Comparison of ENCODE assay signal across 20 cellular contexts in the genomic region with DNA sequence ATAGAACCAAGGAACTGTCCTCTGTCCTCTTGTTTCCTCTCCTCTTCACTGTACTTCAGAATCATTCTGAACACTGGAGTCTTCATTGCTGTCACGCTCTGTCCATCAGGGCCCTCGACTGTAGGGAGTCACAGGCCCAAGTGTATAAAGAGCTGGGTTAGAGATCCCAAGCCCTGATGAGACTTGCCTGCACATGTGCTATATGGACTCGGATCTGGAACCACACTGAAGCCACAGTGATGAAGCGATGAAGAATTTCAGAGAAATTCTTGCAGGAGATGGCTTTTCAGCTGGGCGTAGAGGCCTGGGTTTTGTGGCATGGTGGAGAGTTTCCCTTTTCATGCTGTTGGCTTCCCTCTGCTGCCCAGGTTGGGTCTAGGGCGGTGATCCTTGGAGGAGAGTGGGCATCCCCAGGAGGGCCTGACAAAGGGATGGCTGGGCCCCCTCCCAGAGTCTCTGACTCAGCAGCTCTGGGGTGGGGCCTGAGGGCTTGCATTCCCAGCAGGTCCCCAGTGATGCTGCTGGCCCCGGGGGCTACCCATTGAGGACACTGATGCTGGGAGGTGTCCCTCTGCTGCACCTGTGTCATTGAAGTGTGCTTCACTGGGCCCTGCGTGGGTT. TPM values are rescaled to one million over a fixed set of nuclear protein-coding genes. Genes with fewer than 3 reads are reported as not detected.
A peak's percentile ranks its signal among the peaks of the same experiment; 100 is the strongest.
DNase-seq lines count a peak whose midpoint lies in the region; ATAC-seq and TF ChIP-seq lines count a peak whose summit lies in the region.
"Had no signal": no experiment of that assay in that cellular context is flagged by ENCODE, and none has a peak within 500 bp of the region (broad histone marks: within the 10 kb centered on the region; RNA-seq: fewer than 3 reads in every experiment).

No MANE protein-coding gene starts in this region.

- H3K4ac ChIP-seq in neuronal stem cell (ENCODE audit: low read length) = no peak overlapping the region

- no peak overlapping the region for H2BK15ac ChIP-seq in neuronal stem cell (ENCODE audit: low read length)

- WGBS in neuronal stem cell (ENCODE audit: extremely low coverage in 2 of 2, insufficient read length in 2 of 2, insufficient replicate concordance in 1 of 2), 2 donors = no CpG with 5 or more reads among the region's 8 CpGs
- WGBS in heart right ventricle, 2 donors = 91 to 95% methylated on average over 8 of the region's 8 CpGs

- TF ChIP-seq CTCF in GM23338 (conservative IDR thresholded peaks at IDR 0.05; ENCODE audit: low read depth in 2 of 2) = no peak
- no peak for TF ChIP-seq CTCF in epithelial cell of esophagus (IDR thresholded peaks at IDR 0.05; ENCODE audit: insufficient read depth, low read depth, low read length, missing control alignments)
- no peak for TF ChIP-seq CTCF in heart right ventricle (IDR thresholded peaks at IDR 0.05)

- no peaks in the 10 kb centered on the region for H4K20me1 ChIP-seq in GM23338 (replicated peaks; ENCODE audit: insufficient read depth)

- H3K18ac ChIP-seq in neuronal stem cell (ENCODE audit: low read length) = peak overlapping the region; percentile 80

- no peak overlapping the region for H4K91ac ChIP-seq in neuronal stem cell (ENCODE audit: low read depth, low read length, poor library complexity)

- H4K8ac ChIP-seq in neuronal stem cell (ENCODE audit: low read depth, low read length) = no peak overlapping the region

- H2BK12ac ChIP-seq in neuronal stem cell (ENCODE audit: low read length) = no peak overlapping the region

- peaks cover 12% of the 10 kb centered on the region for H3K27me3 Mint-ChIP-seq in GM23338 (ENCODE audit: insufficient read depth, low read depth, poor library complexity)
- H3K27me3 Mint-ChIP-seq: B cell had no signal

- H2AFZ ChIP-seq in GM23338 (0 out of 2 replicates have a peak overlapping the region, but pooled peaks have one; percentile 7), neuronal stem cell (ENCODE audit: low read length) (no peak overlapping the region)

- no peaks in the 10 kb centered on the region for H3K9me3 ChIP-seq in neuronal stem cell (replicated peaks in 1 of 2; ENCODE audit: control insufficient read depth in 2 of 2, insufficient read depth in 1 of 2, low read depth in 1 of 2, low read length in 2 of 2)
- no peaks in the 10 kb centered on the region for H3K9me3 ChIP-seq in heart right ventricle
- H3K9me3 ChIP-seq: HAP-1 had no signal

- 0 out of 2 replicates have a peak, but pooled peaks cover 4% of the 10 kb centered on the region for H3F3A ChIP-seq in GM23338 (replicated peaks; ENCODE audit: low read depth)

- H3K4me2 ChIP-seq in GM23338 (no peak overlapping the region), neuronal stem cell (ENCODE audit: insufficient read depth, low read length, poor library complexity, severe bottlenecking) (no peak overlapping the region)

- H2BK120ac ChIP-seq in neuronal stem cell (ENCODE audit: low read depth, low read length) = no peak overlapping the region

- no peak overlapping the region for H3K14ac ChIP-seq in neuronal stem cell (ENCODE audit: low read length)

- ATAC-seq in GM23338 = peak; percentile 88
- ATAC-seq in heart right ventricle = no peak
- ATAC-seq: Right ventricle myocardium inferior had no signal

- H3K4me1 ChIP-seq in GM23338 (ENCODE audit: insufficient read depth) = peaks cover 11% of the 10 kb centered on the region
- peaks cover 0 to 2% of the 10 kb centered on the region in 2 donors for H3K4me1 ChIP-seq in neuronal stem cell (ENCODE audit: control insufficient read depth in 2 of 2, insufficient read depth in 1 of 2, low read depth in 1 of 2, low read length in 2 of 2)
- H3K4me1 ChIP-seq in heart right ventricle = no peaks in the 10 kb centered on the region

- H2BK5ac ChIP-seq in neuronal stem cell (ENCODE audit: low read length) = no peak overlapping the region

- H3K79me2 ChIP-seq in GM23338 (replicated peaks; ENCODE audit: insufficient read depth) = no peaks in the 10 kb centered on the region

- H3K27ac Mint-ChIP-seq in GM23338 = peak overlapping the region; percentile 18; the same call in 1 of the 2 replicates
- H3K27ac Mint-ChIP-seq: B cell; CD4-positive, CD25-positive, alpha-beta regulatory T cell had no signal

- no peak overlapping the region for H3K4me3 Mint-ChIP-seq in GM23338
- H3K4me3 Mint-ChIP-seq: B cell; CD4-positive, CD25-positive, alpha-beta regulatory T cell had no signal

- H3K27me3 ChIP-seq in GM23338 (ENCODE audit: insufficient read depth) = no peaks in the 10 kb centered on the region
- no peaks in the 10 kb centered on the region for H3K27me3 ChIP-seq in neuronal stem cell (ENCODE audit: control insufficient read depth in 3 of 3, insufficient read depth in 3 of 3, low read depth in 1 of 3, low read length in 3 of 3)
- no peaks in the 10 kb centered on the region for H3K27me3 ChIP-seq in heart right ventricle

- no peak overlapping the region for H3K9ac ChIP-seq in neuronal stem cell (ENCODE audit: low read depth, low read length, poor library complexity)

- no peaks in the 10 kb centered on the region for H3K79me1 ChIP-seq in neuronal stem cell (ENCODE audit: low read depth, low read length)

- H3K4me3 ChIP-seq in GM23338 (no peak overlapping the region), epithelial cell of esophagus (ENCODE audit: low read length) (no peak overlapping the region), neuronal stem cell (ENCODE audit: low read length in 2 of 2) (no peak overlapping the region), heart right ventricle (no peak overlapping the region)
- H3K4me3 ChIP-seq: HAP-1, SK-N-MC had no signal

- no peak overlapping the region for H2AK5ac ChIP-seq in neuronal stem cell (ENCODE audit: low read depth, low read length)

- no peak for DNase-seq in GM23338 (ENCODE audit: low spot score)
- peak; percentile 24 for DNase-seq in NCI-H69 (lab: John Stamatoyannopoulos, UW)
- DNase-seq in epithelial cell of esophagus (ENCODE audit: low read depth) = peak; percentile 66
- DNase-seq in neuronal stem cell (ENCODE audit: low spot score) = no peak
- DNase-seq in NCI-H2107 (lab: John Stamatoyannopoulos, UW) = no peak
- no peak for DNase-seq in heart right ventricle
- DNase-seq in GF-D8 (lab: John Stamatoyannopoulos, UW) = no peak
- DNase-seq: CD4-positive, CD25-positive, alpha-beta regulatory T cell; KG1; NCI-H1436; NCI-H2029; NCI-H2171 treated with DMSO at 0.1 percent for 48 hours; NCI-H446 treated with DMSO at 0.1 percent for 48 hours; NCI-H82; T-helper 1 cell had no signal

- H3K36me3 Mint-ChIP-seq in GM23338 (ENCODE audit: low read depth) = no peaks in the 10 kb centered on the region
- H3K36me3 Mint-ChIP-seq: CD4-positive, CD25-positive, alpha-beta regulatory T cell had no signal

- H3K27ac ChIP-seq in GM23338 (ENCODE audit: low read depth) = peak overlapping the region; percentile 20; the same call in 1 of the 2 replicates
- no peak overlapping the region for H3K27ac ChIP-seq in neuronal stem cell (replicated peaks; ENCODE audit: low read length)
- H3K27ac ChIP-seq in heart right ventricle = no peak overlapping the region
- H3K27ac ChIP-seq: SK-N-MC had no signal

- H3K9me3 Mint-ChIP-seq in GM23338 = no peaks in the 10 kb centered on the region
- H3K9me3 Mint-ChIP-seq: CD4-positive, CD25-positive, alpha-beta regulatory T cell had no signal

- H3K4me1 Mint-ChIP-seq in GM23338 = peaks cover 4% of the 10 kb centered on the region
- H3K4me1 Mint-ChIP-seq: B cell had no signal

- intact Hi-C loops in heart right ventricle (cut with DNase I) = loop anchor here in 1 of 10 donors (10.0 kb wide), 1 partner anchor 75 kb away; no protein-coding TSS in a partner anchor

- H3K9me2 ChIP-seq in GM23338 (ENCODE audit: insufficient read depth) = no peaks in the 10 kb centered on the region

- H3K23ac ChIP-seq in neuronal stem cell (ENCODE audit: low read depth, low read length, poor library complexity) = no peak overlapping the region

- no peaks in the 10 kb centered on the region for H3K36me3 ChIP-seq in GM23338 (ENCODE audit: insufficient read depth)
- H3K36me3 ChIP-seq in neuronal stem cell (replicated peaks in 1 of 2; ENCODE audit: control insufficient read depth in 2 of 2, insufficient read depth in 2 of 2, low read length in 2 of 2) = no peaks in the 10 kb centered on the region
- no peaks in the 10 kb centered on the region for H3K36me3 ChIP-seq in heart right ventricle
- H3K36me3 ChIP-seq: HAP-1 had no signal

TF ChIP-seq in GM23338, 12 proteins besides CTCF, POLR2A, EP300 and RAD21 (continues in another document):
- TF ChIP-seq REST (IDR thresholded peaks at IDR 0.05; ENCODE audit: unreplicated experiment) = no peak

RNA-seq across cellular contexts. Expression of gene YY1, which starts 39.6 kb away (rescaled TPM):
- 79.5 and 88.2 TPM in 2 replicates for total RNA-seq in GM23338 (2014; rRNA removed; shearing (Covaris generic))
- 126 and 128 TPM in 2 replicates for polyA plus RNA-seq in GM23338 (2016; fragmentation: Nextera tagmentation; extraction: Ambion mirVana)
- polyA plus RNA-seq in neuronal stem cell (2013, experiment 1 of 2) = 115 TPM
- 129 TPM for polyA plus RNA-seq in neuronal stem cell (2013, experiment 2 of 2)
- total RNA-seq in heart right ventricle = 10 to 100 TPM; 37.4 to 58.3 (median 48.6) TPM
- 10 to 100 TPM; 17.6 to 18.4 TPM for polyA plus RNA-seq in heart right ventricle

RNA-seq across cellular contexts. Expression of gene DEGS2, which starts 39.9 kb away (rescaled TPM):
- total RNA-seq in GM23338 (2014; rRNA removed; shearing (Covaris generic)) = 0.35 and 0.63 TPM in 2 replicates
- 1.0 and 2.2 TPM in 2 replicates for polyA plus RNA-seq in GM23338 (2016; fragmentation: Nextera tagmentation; extraction: Ambion mirVana)
- 0.11 TPM for polyA plus RNA-seq in neuronal stem cell (2013, experiment 1 of 2)
- polyA plus RNA-seq in neuronal stem cell (2013, experiment 2 of 2) = 0.07 TPM
- under 1 TPM in 4 of 10 donors, not detected in 6; 0.04 to 0.20 (median 0.10) TPM for total RNA-seq in heart right ventricle
- polyA plus RNA-seq in heart right ventricle = under 1 TPM in 1 of 2 donors, not detected in 1; 0.10 TPM
- total RNA-seq: CD4-positive, CD25-positive, alpha-beta regulatory T cell; Right ventricle myocardium inferior had no signal
- polyA plus RNA-seq: AG04450 had no signal

Comparison
In these comparisons a context has a peak if more than half of its experiments do, and no peak if none do; other contexts are left out.
1. DNase-seq: peak in NCI-H69 (single experiment) and epithelial cell of esophagus (single experiment); none in GM23338 (single experiment), neuronal stem cell (single experiment), NCI-H2107 (single experiment), heart right ventricle (0 of 2) and GF-D8 (single experiment).